20 cellular contexts compared by ENCODE assay signal in genomic region chr18:74303936-74304335, GRCh38. TPM values are rescaled to one million over a fixed set of nuclear protein-coding genes. Genes with fewer than 3 reads are reported as not detected.
DNase-seq lines count a peak whose midpoint lies in the region; ATAC-seq and TF ChIP-seq lines count a peak whose summit lies in the region.
"Had no signal": no experiment of that assay in that cellular context is flagged by ENCODE, and none has a peak within 500 bp of the region (broad histone marks: within the 10 kb centered on the region; RNA-seq: fewer than 3 reads in every experiment).

No MANE protein-coding gene starts in this region.

- no peaks in the 10 kb centered on the region for H3K79me2 ChIP-seq in SK-N-SH (ENCODE audit: insufficient read depth)

- H3K4me2 ChIP-seq in SK-N-SH, result no peak overlapping the region

- TF ChIP-seq RAD21 in SK-N-SH (IDR thresholded peaks at IDR 0.05; ENCODE audit: low read length), result no peak

- H3K27me3 ChIP-seq in SK-N-SH (ENCODE audit: insufficient read depth) (peaks cover 6% of the 10 kb centered on the region; the same call in 1 of the 2 replicates), upper lobe of left lung (no peaks in the 10 kb centered on the region)
- H3K27me3 ChIP-seq: SJSA1 had no signal

- no peak overlapping the region for H2AFZ ChIP-seq in SK-N-SH (ENCODE audit: low read depth)

- no peaks in the 10 kb centered on the region for H4K20me1 ChIP-seq in SK-N-SH (ENCODE audit: insufficient read depth)

- H3K9me3 ChIP-seq in SK-N-SH, result no peaks in the 10 kb centered on the region
- H3K9me3 ChIP-seq in upper lobe of left lung, result no peaks in the 10 kb centered on the region
- H3K9me3 ChIP-seq: SJSA1, thoracic aorta had no signal

- no peaks in the 10 kb centered on the region for H3K9me2 ChIP-seq in SK-N-SH

- WGBS in SK-N-SH (ENCODE audit: low lambda C conversion rate), result 18% methylated on average over 1 of the region's 1 CpG
- WGBS in upper lobe of left lung, 2 donors, result 87 to 95% methylated on average over 1 of the region's 1 CpG

- TF ChIP-seq CTCF in SK-N-SH (IDR thresholded peaks at IDR 0.05) (no peak), upper lobe of left lung (IDR thresholded peaks at IDR 0.05) (no peak)

- H3K27ac ChIP-seq in SK-N-SH (ENCODE audit: low read depth in 2 of 2, low read length in 1 of 2), result no peak overlapping the region
- no peak overlapping the region for H3K27ac ChIP-seq in upper lobe of left lung
- H3K27ac ChIP-seq: 22Rv1, C4-2B, SJSA1, thoracic aorta had no signal

- no peaks in the 10 kb centered on the region for H3K36me3 ChIP-seq in SK-N-SH (replicated peaks in 1 of 2; ENCODE audit: control insufficient read depth in 1 of 2, insufficient read depth in 2 of 2, low read length in 1 of 2)
- no peaks in the 10 kb centered on the region for H3K36me3 ChIP-seq in upper lobe of left lung
- H3K36me3 ChIP-seq: SJSA1, thoracic aorta had no signal

- POLR2A ChIA-PET in SK-N-SH (lab: Yijun Ruan, JAX), result no interaction called here

- CTCF ChIA-PET in SK-N-SH (lab: Yijun Ruan, JAX), result no interaction called here

- TF ChIP-seq POLR2A in upper lobe of left lung (IDR thresholded peaks at IDR 0.05), result no peak

- H3K4me1 ChIP-seq in SK-N-SH (ENCODE audit: control insufficient read depth in 1 of 2, insufficient read depth in 2 of 2, low read depth in 1 of 2, low read length in 1 of 2) (no peaks in the 10 kb centered on the region; a peak in 1 of 4 replicates), upper lobe of left lung (no peaks in the 10 kb centered on the region)

- H3F3A ChIP-seq in SK-N-SH (replicated peaks; ENCODE audit: insufficient read depth), result no peaks in the 10 kb centered on the region

- no peak for TF ChIP-seq EP300 in SK-N-SH (IDR thresholded peaks at IDR 0.05; ENCODE audit: borderline replicate concordance in 1 of 2, low read depth in 1 of 2, low read length in 1 of 2)
- no peak for TF ChIP-seq EP300 in upper lobe of left lung (IDR thresholded peaks at IDR 0.05)

- H3K4me3 ChIP-seq in SK-N-SH (ENCODE audit: low read depth in 2 of 2, low read length in 1 of 2) (no peak overlapping the region), upper lobe of left lung (no peak overlapping the region)
- H3K4me3 ChIP-seq: lung, SJSA1, thoracic aorta had no signal

- DNase-seq in SK-N-SH, result no peak
- peak; percentile 87 for DNase-seq in astrocyte of the hippocampus (ENCODE audit: low read depth, low spot score)
- peak; percentile 66 for DNase-seq in glomerular visceral epithelial cell (ENCODE audit: extremely low spot score)
- no peak for DNase-seq in activated T-cell treated with anti-CD3 and anti-CD28 coated beads, Interleukin-2, amount 50 U/mL, for 48 hours
- no peak for DNase-seq in activated naive CD4-positive, alpha-beta T cell (lab: John Stamatoyannopoulos, UW)
- no peak for DNase-seq in DMS53 (lab: John Stamatoyannopoulos, UW)
- DNase-seq in upper lobe of left lung, result no peak
- DNase-seq: activated CD8-positive, alpha-beta memory T cell treated with anti-CD3 and anti-CD28 coated beads, Interleukin-2, amount 10 ng/mL, durations not matched to agents 7 days and 5 days; activated effector memory CD4-positive, alpha-beta T cell treated with Interleukin-2 at 50 U/mL for 16 hours; aorta; naive thymus-derived CD4-positive, alpha-beta T cell; NCI-H187; NCI-H446 treated with DMSO at 0.1 percent for 48 hours had no signal

- H3K9ac ChIP-seq in SK-N-SH, result no peak overlapping the region

- ATAC-seq in SK-N-SH treated with all-trans-retinoic acid at 6 μM for 48 hours, result no peak; the same call in 2 of the 3 replicates
- no peak for ATAC-seq in upper lobe of left lung (ENCODE audit: low FRiP score in 2 of 2)
- ATAC-seq: activated CD8-positive, alpha-beta memory T cell treated with anti-CD3 and anti-CD28 coated beads, Interleukin-2, amount 10 ng/mL, durations not matched to agents 7 days and 5 days; HCT116; naive thymus-derived CD4-positive, alpha-beta T cell had no signal

TF ChIP-seq in SK-N-SH, 30 proteins besides CTCF, POLR2A, EP300 and RAD21:
- TF ChIP-seq MAX (IDR thresholded peaks at IDR 0.05; ENCODE audit: low read depth), result no peak
- TF ChIP-seq FOSL2 (IDR thresholded peaks at IDR 0.05; ENCODE audit: borderline replicate concordance, low read depth), result peak; percentile 20; the same call in 1 of the 2 replicates

TF ChIP-seq in SK-N-SH treated with all-trans-retinoic acid at 6 μM for 48 hours, 23 proteins besides CTCF, POLR2A, EP300 and RAD21:
- no peak for TF ChIP-seq OSR1 (CRISPR knock-in tag; IDR thresholded peaks at IDR 0.05)
- TF ChIP-seq TCF4 (CRISPR knock-in tag; IDR thresholded peaks at IDR 0.05; ENCODE audit: borderline replicate concordance), result no peak

RNA-seq across cellular contexts. Expression of gene C18orf63, which starts 11.7 kb away (rescaled TPM):
- polyA plus RNA-seq in SK-N-SH (2012; rRNA removed), result not detected in 2 replicates
- not detected in 2 replicates for polyA plus RNA-seq in SK-N-SH (2012; cell fraction: cytosol; rRNA removed)
- polyA plus RNA-seq in SK-N-SH (2012; cell fraction: nucleus; rRNA removed), result not detected in 2 replicates
- total RNA-seq in upper lobe of left lung, result 1 to 10 TPM in 2 of 6 donors, under 1 TPM in 4; under 0.01 to 1.6 (median 0.22) TPM
- total RNA-seq: activated CD8-positive, alpha-beta memory T cell treated with anti-CD3 and anti-CD28 coated beads, Interleukin-2, amount 10 ng/mL, durations not matched to agents 7 days and 5 days; aorta; naive thymus-derived CD4-positive, alpha-beta T cell; SJSA1; thoracic aorta had no signal
- polyA plus RNA-seq: aorta; naive thymus-derived CD4-positive, alpha-beta T cell had no signal

RNA-seq across cellular contexts. Expression of gene CYB5A, which starts 12.2 kb away (rescaled TPM):
- polyA plus RNA-seq in SK-N-SH (2012; rRNA removed), result 39.0 and 42.1 TPM in 2 replicates
- polyA plus RNA-seq in SK-N-SH (2012; cell fraction: cytosol; rRNA removed), result 37.2 and 43.2 TPM in 2 replicates
- 10.5 and 19.3 TPM in 2 replicates for polyA plus RNA-seq in SK-N-SH (2012; cell fraction: nucleus; rRNA removed)
- total RNA-seq in upper lobe of left lung, result 100 to 1,000 TPM; 291 to 729 (median 637) TPM

Comparison
In these comparisons a context has a peak if more than half of its experiments do, and no peak if none do; other contexts are left out.
1. DNase-seq: peak in astrocyte of the hippocampus (single experiment) and glomerular visceral epithelial cell (single experiment); none in SK-N-SH (single experiment), activated T-cell treated with anti-CD3 and anti-CD28 coated beads, Interleukin-2, amount 50 U/mL, for 48 hours (0 of 2), activated naive CD4-positive, alpha-beta T cell (0 of 4), DMS53 (single experiment) and upper lobe of left lung (0 of 2).